Comparison of ENCODE assay signal across 9 cellular contexts in the genomic region with DNA sequence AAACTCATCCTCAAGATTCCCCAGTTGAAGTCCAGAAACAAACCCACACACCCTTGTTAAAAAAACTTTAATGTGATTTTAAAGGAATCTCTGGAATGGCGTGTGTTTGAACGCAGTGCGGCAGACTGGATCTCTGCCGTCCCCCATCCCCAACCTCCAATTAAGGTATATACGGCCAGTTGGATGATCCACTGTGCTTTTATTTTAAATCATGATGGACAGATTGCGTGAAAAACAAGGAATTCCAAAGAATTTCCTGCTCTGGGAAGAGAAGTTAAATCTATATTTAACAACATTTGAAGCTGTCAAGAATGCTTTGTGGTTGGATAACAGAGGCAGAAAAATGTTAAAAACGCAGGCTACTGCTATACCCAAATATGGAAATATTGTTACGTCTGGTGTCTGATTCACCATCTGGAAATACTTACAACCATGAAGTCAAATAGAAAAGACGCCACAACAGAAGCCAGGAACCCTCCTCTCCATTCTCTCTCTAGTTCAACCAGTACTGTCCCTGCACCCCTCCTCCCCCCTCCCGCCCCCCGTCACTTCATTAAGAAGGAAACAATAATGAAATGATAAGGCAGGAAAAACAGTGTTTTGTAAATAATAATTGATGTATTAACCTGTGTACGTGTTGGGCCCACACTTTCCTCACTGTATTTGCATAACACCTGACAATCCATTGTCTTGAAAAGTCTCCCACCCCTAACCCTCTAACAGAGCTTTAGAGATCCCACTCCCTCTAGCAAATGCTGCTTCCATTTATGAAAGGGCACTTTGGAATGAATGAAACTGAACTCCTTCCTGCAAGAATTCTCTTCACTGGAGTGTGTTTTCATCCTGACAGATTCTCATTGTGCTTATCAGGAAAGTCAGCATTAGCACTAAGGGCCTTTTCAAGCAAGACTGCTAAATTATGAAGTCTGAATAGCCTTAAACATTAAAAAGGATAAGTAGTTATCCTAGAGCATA. TPM values are rescaled to one million over a fixed set of nuclear protein-coding genes. Genes with fewer than 3 reads are reported as not detected.
DNase-seq lines count a peak whose midpoint lies in the region; ATAC-seq and TF ChIP-seq lines count a peak whose summit lies in the region.
"Had no signal": no experiment of that assay in that cellular context is flagged by ENCODE, and none has a peak within 500 bp of the region (broad histone marks: within the 10 kb centered on the region; RNA-seq: fewer than 3 reads in every experiment).

No MANE protein-coding gene starts in this region.

- 24 to 25% methylated on average over 11 of the region's 12 CpGs for WGBS in gastroesophageal sphincter (ENCODE audit: low coverage in 1 of 2), 2 donors

- peak in 1 of 2 donors; percentile 2 for TF ChIP-seq POLR2A in gastroesophageal sphincter (IDR thresholded peaks at IDR 0.05)

- peaks cover 0 to 15% of the 10 kb centered on the region in 2 donors for H3K36me3 ChIP-seq in gastroesophageal sphincter

- H3K27ac ChIP-seq in gastroesophageal sphincter: peak overlapping the region; percentile 96 to 100 (median 98)

- intact Hi-C loops in sciatic nerve (cut with DNase I): no loop called here

- no peaks in the 10 kb centered on the region for H3K27me3 ChIP-seq in gastroesophageal sphincter

- H3K4me1 ChIP-seq in gastroesophageal sphincter: peaks cover 0 to 60% (median 0%) of the 10 kb centered on the region in 3 donors

- DNase-seq in G401 (ENCODE audit: low spot score) (peak; percentile 9), sciatic nerve (ENCODE audit: low spot score) (no peak), NCI-H2107 treated with DMSO at 0.1 percent for 48 hours (lab: John Stamatoyannopoulos, UW; ENCODE audit: unreplicated experiment) (no peak)
- DNase-seq in stimulated activated CD4-positive, alpha-beta T cell treated with anti-CD3 and anti-CD28 coated beads, Interleukin-12 subunit alpha, Interleukin-12 subunit beta, amount 100 ng/mL, for 4 hours: no peak
- DNase-seq: activated effector memory CD4-positive, alpha-beta T cell treated with anti-CD3 and anti-CD28 coated beads, Interleukin-2, amount 50 U/mL, for 16 hours had no signal

- ATAC-seq in SK-N-SH treated with all-trans-retinoic acid at 6 μM for 48 hours (peak; percentile 34), gastroesophageal sphincter (peak; percentile 4), sciatic nerve (peak; percentile 34), GM21528 (IDR thresholded peaks at IDR 0.05; ENCODE audit: low FRiP score, unreplicated experiment) (no peak), GM21447 (IDR thresholded peaks at IDR 0.05; ENCODE audit: unreplicated experiment) (no peak)

- TF ChIP-seq EP300 in gastroesophageal sphincter (IDR thresholded peaks at IDR 0.05): no peak

- no peak for TF ChIP-seq CTCF in gastroesophageal sphincter (IDR thresholded peaks at IDR 0.05)

- H3K4me3 ChIP-seq in gastroesophageal sphincter: peak overlapping the region; percentile 65 to 70

- in situ Hi-C loops in G401 (cut with HindIII; ENCODE audit: low sequenced_read_pairs): no loop called here

- no peaks in the 10 kb centered on the region for H3K9me3 ChIP-seq in gastroesophageal sphincter

TF ChIP-seq in SK-N-SH treated with all-trans-retinoic acid at 6 μM for 48 hours, 23 proteins besides CTCF, POLR2A, EP300 and RAD21:
- TF ChIP-seq BACH2 (CRISPR knock-in tag; IDR thresholded peaks at IDR 0.05; ENCODE audit: borderline replicate concordance) (no peak), RARB (CRISPR knock-in tag; IDR thresholded peaks at IDR 0.05) (no peak; the same call in 1 of the 2 replicates), TCF4 (CRISPR knock-in tag; IDR thresholded peaks at IDR 0.05; ENCODE audit: borderline replicate concordance) (peak; percentile 37; the same call in 1 of the 2 replicates), ISL1 (CRISPR knock-in tag; IDR thresholded peaks at IDR 0.05) (peak; percentile 88), ZC3H10 (CRISPR knock-in tag; IDR thresholded peaks at IDR 0.05) (peak; percentile 51; the same call in 1 of the 2 replicates), GLIS3 (CRISPR knock-in tag; IDR thresholded peaks at IDR 0.05) (0 out of 2 replicates have a peak, but pooled peaks have one; percentile 44), ARNTL (CRISPR knock-in tag; IDR thresholded peaks at IDR 0.05; ENCODE audit: borderline replicate concordance, low read depth) (no peak), TOX (CRISPR knock-in tag; IDR thresholded peaks at IDR 0.05; ENCODE audit: borderline replicate concordance) (peak; percentile 58), PPARA (CRISPR knock-in tag; IDR thresholded peaks at IDR 0.05; ENCODE audit: borderline replicate concordance) (no peak), CSDC2 (CRISPR knock-in tag; IDR thresholded peaks at IDR 0.05) (no peak), TSHZ2 (CRISPR knock-in tag; IDR thresholded peaks at IDR 0.05) (no peak)
- TF ChIP-seq, protein P1, sequence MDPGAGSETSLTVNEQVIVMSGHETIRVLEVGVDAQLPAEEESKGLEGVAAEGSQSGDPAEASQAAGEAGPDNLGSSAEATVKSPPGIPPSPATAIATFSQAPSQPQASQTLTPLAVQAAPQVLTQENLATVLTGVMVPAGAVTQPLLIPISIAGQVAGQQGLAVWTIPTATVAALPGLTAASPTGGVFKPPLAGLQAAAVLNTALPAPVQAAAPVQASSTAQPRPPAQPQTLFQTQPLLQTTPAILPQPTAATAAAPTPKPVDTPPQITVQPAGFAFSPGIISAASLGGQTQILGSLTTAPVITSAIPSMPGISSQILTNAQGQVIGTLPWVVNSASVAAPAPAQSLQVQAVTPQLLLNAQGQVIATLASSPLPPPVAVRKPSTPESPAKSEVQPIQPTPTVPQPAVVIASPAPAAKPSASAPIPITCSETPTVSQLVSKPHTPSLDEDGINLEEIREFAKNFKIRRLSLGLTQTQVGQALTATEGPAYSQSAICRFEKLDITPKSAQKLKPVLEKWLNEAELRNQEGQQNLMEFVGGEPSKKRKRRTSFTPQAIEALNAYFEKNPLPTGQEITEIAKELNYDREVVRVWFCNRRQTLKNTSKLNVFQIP (CRISPR knock-in tag; IDR thresholded peaks at IDR 0.05; ENCODE audit: borderline replicate concordance, low read depth): 0 out of 2 replicates have a peak, but pooled peaks have one; percentile 25
- TF ChIP-seq, protein P2, sequence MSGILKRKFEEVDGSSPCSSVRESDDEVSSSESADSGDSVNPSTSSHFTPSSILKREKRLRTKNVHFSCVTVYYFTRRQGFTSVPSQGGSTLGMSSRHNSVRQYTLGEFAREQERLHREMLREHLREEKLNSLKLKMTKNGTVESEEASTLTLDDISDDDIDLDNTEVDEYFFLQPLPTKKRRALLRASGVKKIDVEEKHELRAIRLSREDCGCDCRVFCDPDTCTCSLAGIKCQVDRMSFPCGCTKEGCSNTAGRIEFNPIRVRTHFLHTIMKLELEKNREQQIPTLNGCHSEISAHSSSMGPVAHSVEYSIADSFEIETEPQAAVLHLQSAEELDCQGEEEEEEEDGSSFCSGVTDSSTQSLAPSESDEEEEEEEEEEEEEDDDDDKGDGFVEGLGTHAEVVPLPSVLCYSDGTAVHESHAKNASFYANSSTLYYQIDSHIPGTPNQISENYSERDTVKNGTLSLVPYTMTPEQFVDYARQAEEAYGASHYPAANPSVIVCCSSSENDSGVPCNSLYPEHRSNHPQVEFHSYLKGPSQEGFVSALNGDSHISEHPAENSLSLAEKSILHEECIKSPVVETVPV (CRISPR knock-in tag; IDR thresholded peaks at IDR 0.05): no peak

RNA-seq across cellular contexts. Expression of gene CCN1, which starts 2.0 kb away (rescaled TPM):
- 58.3 and 63.1 TPM in 2 replicates for total RNA-seq in G401 (2014; rRNA removed; shearing (Covaris generic))
- total RNA-seq in gastroesophageal sphincter (100 to 1,000 TPM in 1 of 4 donors, 10 to 100 TPM in 3; 41.2 to 121 (median 62.9) TPM), sciatic nerve (137 TPM)

Comparison
In these comparisons a context has a peak if more than half of its experiments do, and no peak if none do; other contexts are left out.
1. ATAC-seq: peak in SK-N-SH treated with all-trans-retinoic acid at 6 μM for 48 hours (single experiment), gastroesophageal sphincter (single experiment) and sciatic nerve (single experiment); none in GM21528 (single experiment) and GM21447 (single experiment).